In genomic region chr4:110619401-110620247, GRCh38 we compare ENCODE assay signal across 14 cellular contexts. TPM values are rescaled to one million over a fixed set of nuclear protein-coding genes. Genes with fewer than 3 reads are reported as not detected.
DNase-seq lines count a peak whose midpoint lies in the region; ATAC-seq and TF ChIP-seq lines count a peak whose summit lies in the region.
"Had no signal": no experiment of that assay in that cellular context is flagged by ENCODE, and none has a peak within 500 bp of the region (broad histone marks: within the 10 kb centered on the region; RNA-seq: fewer than 3 reads in every experiment).

No MANE protein-coding gene starts in this region.

- no peak overlapping the region for H3K4me3 ChIP-seq in CD8-positive, alpha-beta T cell (ENCODE audit: low read depth, low read length)
- no peak overlapping the region for H3K4me3 ChIP-seq in naive thymus-derived CD4-positive, alpha-beta T cell (ENCODE audit: low read length)

- no peak overlapping the region for H3K18ac ChIP-seq in H9 (ENCODE audit: insufficient read length, low read depth, low read length)

- CTCF ChIA-PET in CD8-positive, alpha-beta T cell (lab: Charles Lee) = no interaction called here
- CTCF ChIA-PET in naive thymus-derived CD4-positive, alpha-beta T cell (lab: Charles Lee) = no interaction called here
- CTCF ChIA-PET in MCF 10A (lab: Yijun Ruan, JAX) = interaction anchor here (0.7 kb wide), 1 partner anchor 147 kb away, joined by 4 read pairs; no protein-coding TSS in a partner anchor

- H3K27ac Mint-ChIP-seq in CD8-positive, alpha-beta T cell = no peak overlapping the region
- H3K27ac Mint-ChIP-seq in H9 = peak overlapping the region in 1 of 3 experiments; percentile 88; a peak in 2 of 7 replicates
- peak overlapping the region; percentile 88 for H3K27ac Mint-ChIP-seq in endothelial cell (ENCODE audit: unreplicated experiment)
- peak overlapping the region in 1 of 9 donors; percentile 75 for H3K27ac Mint-ChIP-seq in naive thymus-derived CD4-positive, alpha-beta T cell
- H3K27ac Mint-ChIP-seq in MCF 10A (ENCODE audit: low read depth, unreplicated experiment) = no peak overlapping the region
- H3K27ac Mint-ChIP-seq: immature natural killer cell had no signal

- no peak for ATAC-seq in CD8-positive, alpha-beta T cell
- ATAC-seq in naive thymus-derived CD4-positive, alpha-beta T cell = no peak
- no peak for ATAC-seq in GM18517 (IDR thresholded peaks at IDR 0.05; ENCODE audit: unreplicated experiment)

- H3K36me3 Mint-ChIP-seq in CD8-positive, alpha-beta T cell = no peaks in the 10 kb centered on the region
- H3K36me3 Mint-ChIP-seq in H9 (ENCODE audit: insufficient read depth in 1 of 3, low read depth in 3 of 3) (no peaks in the 10 kb centered on the region; a peak in 2 of 7 replicates), endothelial cell (ENCODE audit: low read depth, unreplicated experiment) (peaks cover 13% of the 10 kb centered on the region), MCF 10A (ENCODE audit: insufficient read depth, unreplicated experiment) (peaks cover 7% of the 10 kb centered on the region)
- H3K36me3 Mint-ChIP-seq in naive thymus-derived CD4-positive, alpha-beta T cell = peaks cover 0 to 17% (median 2%) of the 10 kb centered on the region in 5 donors

- H4K20me1 ChIP-seq in H9 (ENCODE audit: control insufficient read depth, insufficient read depth, insufficient read length) = no peaks in the 10 kb centered on the region

- POLR2A ChIA-PET in CD8-positive, alpha-beta T cell (lab: Charles Lee) = no interaction called here
- POLR2A ChIA-PET in naive thymus-derived CD4-positive, alpha-beta T cell (lab: Charles Lee) = no interaction called here
- POLR2A ChIA-PET in MCF 10A (lab: Yijun Ruan, JAX) = no interaction called here

- H3T11ph ChIP-seq in H9 (ENCODE audit: low read length) = no peak overlapping the region

- no peak overlapping the region for H2AFZ ChIP-seq in H9 (ENCODE audit: low read length)

- peaks cover 49% of the 10 kb centered on the region for H3K4me1 Mint-ChIP-seq in CD8-positive, alpha-beta T cell (ENCODE audit: low read depth)
- H3K4me1 Mint-ChIP-seq in H9 = peaks cover 61 to 77% of the 10 kb centered on the region in 2 experiments
- H3K4me1 Mint-ChIP-seq in endothelial cell (ENCODE audit: unreplicated experiment) = peaks cover 53% of the 10 kb centered on the region
- H3K4me1 Mint-ChIP-seq in naive thymus-derived CD4-positive, alpha-beta T cell = peaks cover 16 to 64% (median 52%) of the 10 kb centered on the region in 7 donors
- H3K4me1 Mint-ChIP-seq in MCF 10A (ENCODE audit: insufficient read depth, unreplicated experiment) = no peaks in the 10 kb centered on the region

- H3K14ac ChIP-seq in H9 (ENCODE audit: insufficient read depth, low read length) = 0 out of 2 replicates have a peak overlapping the region, but pooled peaks have one; percentile 16

- H3K9ac ChIP-seq in H9 (ENCODE audit: extremely low read depth, insufficient read length, low read length) = no peak overlapping the region

- no TSS peak for BruUV-seq in MCF 10A (replicated peaks; lab: Mats Ljungman, UMichigan)

- H2AK5ac ChIP-seq in H9 (ENCODE audit: insufficient read length, low read length) = no peak overlapping the region

- H3K56ac ChIP-seq in H9 (ENCODE audit: insufficient read length, low read depth, low read length) = no peak overlapping the region

- H3K27me3 ChIP-seq in CD8-positive, alpha-beta T cell (ENCODE audit: insufficient read depth, low read length) = peaks cover 73% of the 10 kb centered on the region
- peaks cover 78% of the 10 kb centered on the region for H3K27me3 ChIP-seq in H9 (ENCODE audit: insufficient read depth, low read length)
- peaks cover 7 to 47% of the 10 kb centered on the region in 2 donors for H3K27me3 ChIP-seq in naive thymus-derived CD4-positive, alpha-beta T cell (ENCODE audit: control insufficient read depth in 2 of 2, insufficient read depth in 2 of 2, low read length in 2 of 2)

- no peak overlapping the region for H2BK20ac ChIP-seq in H9 (ENCODE audit: low read depth, low read length, poor library complexity, severe bottlenecking)

- H3K36me3 ChIP-seq in CD8-positive, alpha-beta T cell (ENCODE audit: insufficient read depth, low read length) = no peaks in the 10 kb centered on the region
- H3K36me3 ChIP-seq in naive thymus-derived CD4-positive, alpha-beta T cell (ENCODE audit: control insufficient read depth in 2 of 3, insufficient read depth in 3 of 3, low read length in 3 of 3) = no peaks in the 10 kb centered on the region
- H3K36me3 ChIP-seq: stomach had no signal

- peaks cover 28% of the 10 kb centered on the region for H3K4me1 ChIP-seq in CD8-positive, alpha-beta T cell (ENCODE audit: insufficient read depth, low read length)
- H3K4me1 ChIP-seq in H9 (ENCODE audit: insufficient read depth, low read length) = no peaks in the 10 kb centered on the region; the same call in 1 of the 2 replicates
- H3K4me1 ChIP-seq in naive thymus-derived CD4-positive, alpha-beta T cell (ENCODE audit: control insufficient read depth in 2 of 2, insufficient read depth in 2 of 2, low read length in 2 of 2) = peaks cover 0 to 12% of the 10 kb centered on the region in 2 donors

- H2BK5ac ChIP-seq in H9 (ENCODE audit: insufficient read length, low read length) = no peak overlapping the region

- H3K4me3 Mint-ChIP-seq in CD8-positive, alpha-beta T cell = peak overlapping the region; percentile 45
- peak overlapping the region; percentile 73 to 75 for H3K4me3 Mint-ChIP-seq in H9
- H3K4me3 Mint-ChIP-seq in endothelial cell (ENCODE audit: unreplicated experiment) = peak overlapping the region; percentile 90
- peak overlapping the region; percentile 30 to 77 (median 51) for H3K4me3 Mint-ChIP-seq in naive thymus-derived CD4-positive, alpha-beta T cell
- H3K4me3 Mint-ChIP-seq in MCF 10A (ENCODE audit: unreplicated experiment) = no peak overlapping the region

- H4K8ac ChIP-seq in H9 (replicated peaks; ENCODE audit: insufficient read length, low read depth, low read length) = no peak overlapping the region

- no peak overlapping the region for H3K27ac ChIP-seq in CD8-positive, alpha-beta T cell (ENCODE audit: low read depth, low read length)
- no peak overlapping the region for H3K27ac ChIP-seq in H9 (ENCODE audit: insufficient read length, low read depth, low read length)
- H3K27ac ChIP-seq in naive thymus-derived CD4-positive, alpha-beta T cell (ENCODE audit: low read depth, low read length) = no peak overlapping the region

- no peak for DNase-seq in CD8-positive, alpha-beta T cell
- DNase-seq in H9 (peak; percentile 82), endothelial cell (ENCODE audit: low spot score) (peak; percentile 36), MCF 10A (ENCODE audit: unreplicated experiment) (no peak), Kasumi-1 (lab: John Stamatoyannopoulos, UW) (no peak), DMS153 treated with DMSO at 0.1 percent for 48 hours (lab: John Stamatoyannopoulos, UW; ENCODE audit: unreplicated experiment) (no peak)
- no peak for DNase-seq in naive thymus-derived CD4-positive, alpha-beta T cell
- DNase-seq: activated CD4-positive, alpha-beta T cell treated with anti-CD3 and anti-CD28 coated beads for 4 hours; amygdala; GOT3; immature natural killer cell; NCI-H1436; stomach had no signal

- H3K79me2 ChIP-seq in H9 (ENCODE audit: insufficient read depth, low read length) = no peaks in the 10 kb centered on the region

- no peaks in the 10 kb centered on the region for H3K9me3 Mint-ChIP-seq in CD8-positive, alpha-beta T cell
- peaks cover 0 to 11% of the 10 kb centered on the region in 2 experiments; a peak in 3 of 5 replicates for H3K9me3 Mint-ChIP-seq in H9
- no peaks in the 10 kb centered on the region for H3K9me3 Mint-ChIP-seq in endothelial cell (ENCODE audit: unreplicated experiment)
- H3K9me3 Mint-ChIP-seq in naive thymus-derived CD4-positive, alpha-beta T cell = peaks cover 0 to 71% (median 16%) of the 10 kb centered on the region in 11 donors
- H3K9me3 Mint-ChIP-seq in MCF 10A (ENCODE audit: unreplicated experiment) = peaks cover 8% of the 10 kb centered on the region

- H2BK12ac ChIP-seq in H9 (ENCODE audit: insufficient read length, low read depth, low read length) = no peak overlapping the region

- H3K79me1 ChIP-seq in H9 (ENCODE audit: insufficient read depth, low read depth, low read length, poor library complexity, severe bottlenecking) = no peaks in the 10 kb centered on the region

- peaks cover 80% of the 10 kb centered on the region for H3K27me3 Mint-ChIP-seq in CD8-positive, alpha-beta T cell (ENCODE audit: low read depth)
- H3K27me3 Mint-ChIP-seq in H9 (ENCODE audit: low read depth) (peaks cover 98% of the 10 kb centered on the region), endothelial cell (ENCODE audit: unreplicated experiment) (peaks cover 45% of the 10 kb centered on the region), MCF 10A (ENCODE audit: insufficient read depth, unreplicated experiment) (peaks cover 16% of the 10 kb centered on the region)
- peaks cover 89 to 98% (median 96%) of the 10 kb centered on the region in 5 donors for H3K27me3 Mint-ChIP-seq in naive thymus-derived CD4-positive, alpha-beta T cell

- H3K9me3 ChIP-seq in CD8-positive, alpha-beta T cell (ENCODE audit: low read length) = no peaks in the 10 kb centered on the region
- H3K9me3 ChIP-seq in H9 (ENCODE audit: control insufficient read depth, low read depth, low read length) = no peaks in the 10 kb centered on the region
- peaks cover 0 to 12% (median 0%) of the 10 kb centered on the region in 3 experiments for H3K9me3 ChIP-seq in naive thymus-derived CD4-positive, alpha-beta T cell (ENCODE audit: control insufficient read depth in 2 of 3, low read length in 3 of 3)

- H4K5ac ChIP-seq in H9 (ENCODE audit: insufficient read length, low read depth, low read length) = no peak overlapping the region

- H3K23me2 ChIP-seq in H9 (ENCODE audit: insufficient read length, low read depth, low read length, poor library complexity, severe bottlenecking) = peaks cover 45% of the 10 kb centered on the region

- peak overlapping the region; percentile 72 for H3K4me2 ChIP-seq in H9 (ENCODE audit: insufficient read depth, insufficient read length, low read length)

- no peak overlapping the region for H2BK15ac ChIP-seq in H9 (ENCODE audit: low read depth, low read length)

- no peak overlapping the region for H3K4ac ChIP-seq in H9 (ENCODE audit: low read depth, low read length)

- no CpG with 5 or more reads among the region's 41 CpGs for whole genome bisulfite sequencing in H9 (ENCODE audit: extremely low coverage, insufficient read length, low lambda C conversion rate)

- no peak overlapping the region for H4K91ac ChIP-seq in H9 (ENCODE audit: insufficient read length, low read depth, low read length)

- H3K23ac ChIP-seq in H9 (ENCODE audit: insufficient read length, low read depth, low read length) = no peak overlapping the region

- TF ChIP-seq CTCF in CD8-positive, alpha-beta T cell (IDR thresholded peaks at IDR 0.05) = no peak
- no peak for TF ChIP-seq CTCF in H9 (conservative IDR thresholded peaks at IDR 0.05)
- TF ChIP-seq CTCF in endothelial cell (IDR thresholded peaks at IDR 0.05; ENCODE audit: unreplicated experiment) = no peak
- TF ChIP-seq CTCF in MCF 10A (IDR thresholded peaks at IDR 0.05; ENCODE audit: unreplicated experiment) = no peak

- intact Hi-C loops in CD8-positive, alpha-beta T cell (cut with DNase I, micrococcal nuclease) = no loop called here
- intact Hi-C loops in naive thymus-derived CD4-positive, alpha-beta T cell (cut with micrococcal nuclease) = loop anchor here in 1 of 2 donors (5.0 kb wide), 1 partner anchor 1903 kb away; no protein-coding TSS in a partner anchor
- intact Hi-C loops in MCF 10A (cut with micrococcal nuclease) = no loop called here

- no peak overlapping the region for H2BK120ac ChIP-seq in H9 (ENCODE audit: low read depth, low read length, poor library complexity, severe bottlenecking)

RNA-seq across cellular contexts. Expression of gene PITX2, which starts 3.3 kb away (rescaled TPM):
- not detected for total RNA-seq in CD8-positive, alpha-beta T cell
- 7.5 and 8.5 TPM in 2 replicates for total RNA-seq in H9 (2021)
- 11.9 TPM for total RNA-seq in endothelial cell (ENCODE audit: unreplicated experiment)
- not detected for total RNA-seq in naive thymus-derived CD4-positive, alpha-beta T cell
- polyA plus RNA-seq in naive thymus-derived CD4-positive, alpha-beta T cell = not detected
- total RNA-seq in MCF 10A (2022) = 0.77 and 0.79 TPM in 2 replicates
- polyA plus RNA-seq: immature natural killer cell had no signal

Comparison
In these comparisons a context has a peak if more than half of its experiments do, and no peak if none do; other contexts are left out.
1. DNase-seq: peak in H9 (single experiment) and endothelial cell (single experiment); none in CD8-positive, alpha-beta T cell (0 of 7), naive thymus-derived CD4-positive, alpha-beta T cell (0 of 9), MCF 10A (single experiment), Kasumi-1 (0 of 2) and DMS153 treated with DMSO at 0.1 percent for 48 hours (single experiment).